Comparison of ENCODE assay signal across 10 cellular contexts in genomic region chr1:229440821-229441537, GRCh38. TPM values are rescaled to one million over a fixed set of nuclear protein-coding genes. Genes with fewer than 3 reads are reported as not detected.
A peak's percentile ranks its signal among the peaks of the same experiment; 100 is the strongest.
DNase-seq lines count a peak whose midpoint lies in the region; ATAC-seq and TF ChIP-seq lines count a peak whose summit lies in the region.
"Had no signal": no experiment of that assay in that cellular context is flagged by ENCODE, and none has a peak within 500 bp of the region (broad histone marks: within the 10 kb centered on the region; RNA-seq: fewer than 3 reads in every experiment).

No MANE protein-coding gene starts in this region.

- H3K4me2 ChIP-seq in OCI-LY7 (ENCODE audit: low read length): no peak overlapping the region

- BruUV-seq in OCI-LY7 (replicated peaks; lab: Mats Ljungman, UMichigan): no TSS peak

- no peaks in the 10 kb centered on the region for H4K20me1 ChIP-seq in OCI-LY7 (ENCODE audit: insufficient read depth, low read length)

- peak overlapping the region; percentile 56 for H3K27ac Mint-ChIP-seq in activated CD4-positive, alpha-beta memory T cell treated with anti-CD3 and anti-CD28 coated beads for 36 hours

- peaks cover 56% of the 10 kb centered on the region for H3K36me3 ChIP-seq in OCI-LY7 (ENCODE audit: insufficient read depth, low read length)

- CTCF ChIA-PET in activated CD4-positive, alpha-beta memory T cell treated with anti-CD3 and anti-CD28 coated beads for 36 hours (lab: Charles Lee): interaction anchor here (0.7 to 1.9 kb wide), 11 partner anchors 12 to 221 kb away, joined by 3 to 13 read pairs (median 3); partner anchors contain the start of gene CCSAP
- CTCF ChIA-PET in OCI-LY7 (lab: Charles Lee; ENCODE audit: unreplicated experiment): no interaction called here

- H3K79me2 ChIP-seq in OCI-LY7 (ENCODE audit: insufficient read depth, low read depth, low read length): no peaks in the 10 kb centered on the region

- POLR2A ChIA-PET in activated CD4-positive, alpha-beta memory T cell treated with anti-CD3 and anti-CD28 coated beads for 36 hours (lab: Charles Lee): interaction anchor here (0.9 to 1.7 kb wide), 7 partner anchors 10 to 669 kb away, joined by 3 to 6 read pairs (median 4); partner anchors contain the start of gene NUP133
- POLR2A ChIA-PET in OCI-LY7 (lab: Charles Lee): interaction anchor here (0.5 to 1.4 kb wide), 10 partner anchors 11 to 683 kb away, joined by 3 to 10 read pairs (median 3); no protein-coding TSS in a partner anchor

- no peak for DNase-seq in activated CD4-positive, CD25-positive, alpha-beta regulatory T cell (lab: John Stamatoyannopoulos, UW)
- no peak for DNase-seq in activated CD4-positive, alpha-beta memory T cell treated with anti-CD3 and anti-CD28 coated beads for 36 hours
- peak; percentile 83 for DNase-seq in myocyte (ENCODE audit: low read depth)
- DNase-seq in RPMI8226: no peak
- DNase-seq in OCI-LY7 (ENCODE audit: low spot score): no peak
- DNase-seq in LoVo (ENCODE audit: low spot score): no peak

- H3K9me3 ChIP-seq in OCI-LY7 (ENCODE audit: low read length): no peaks in the 10 kb centered on the region

- H3K4me1 ChIP-seq in OCI-LY7 (ENCODE audit: insufficient read depth, low read length, poor library complexity, severe bottlenecking): no peaks in the 10 kb centered on the region

- peaks cover 17% of the 10 kb centered on the region for H3K27me3 Mint-ChIP-seq in activated CD4-positive, alpha-beta memory T cell treated with anti-CD3 and anti-CD28 coated beads for 36 hours

- no peak overlapping the region for H2AFZ ChIP-seq in OCI-LY7 (ENCODE audit: low read length)

- no peak overlapping the region for H3K27ac ChIP-seq in OCI-LY7 (ENCODE audit: low read depth, low read length, poor library complexity, severe bottlenecking)
- H3K27ac ChIP-seq: 22Rv1, skin epidermis had no signal

- no peaks in the 10 kb centered on the region for H3K9me2 ChIP-seq in OCI-LY7 (ENCODE audit: insufficient read depth, low read length)

- peaks cover 22% of the 10 kb centered on the region for H3K4me1 Mint-ChIP-seq in activated CD4-positive, alpha-beta memory T cell treated with anti-CD3 and anti-CD28 coated beads for 36 hours (ENCODE audit: low read depth)

- peak; percentile 92 to 93 for ATAC-seq in activated CD4-positive, CD25-positive, alpha-beta regulatory T cell treated with anti-CD3 and anti-CD28 coated beads, Interleukin-2, amount 50 U/mL, for 24 hours
- peak; percentile 94 for ATAC-seq in HG02840 (IDR thresholded peaks at IDR 0.05; ENCODE audit: low FRiP score, unreplicated experiment)

- TF ChIP-seq CTCF in OCI-LY7 (conservative IDR thresholded peaks at IDR 0.05; ENCODE audit: low read length): no peak

- H3K4me3 ChIP-seq in OCI-LY7 (ENCODE audit: low read depth, low read length, poor library complexity, severe bottlenecking): no peak overlapping the region
- H3K4me3 ChIP-seq: skin epidermis had no signal

- intact Hi-C loops in activated CD4-positive, alpha-beta memory T cell treated with anti-CD3 and anti-CD28 coated beads for 36 hours (cut with micrococcal nuclease): loop anchor here (1.0 to 10.0 kb wide), 10 partner anchors 8 to 664 kb away; partner anchors contain the start of gene NUP133
- intact Hi-C loops in OCI-LY7 (cut with micrococcal nuclease; ENCODE audit: unreplicated experiment): no loop called here

- peaks cover 37% of the 10 kb centered on the region for H3K36me3 Mint-ChIP-seq in activated CD4-positive, alpha-beta memory T cell treated with anti-CD3 and anti-CD28 coated beads for 36 hours

- no peak overlapping the region for H3K4me3 Mint-ChIP-seq in activated CD4-positive, alpha-beta memory T cell treated with anti-CD3 and anti-CD28 coated beads for 36 hours

- H3K9me3 Mint-ChIP-seq in activated CD4-positive, alpha-beta memory T cell treated with anti-CD3 and anti-CD28 coated beads for 36 hours: no peaks in the 10 kb centered on the region

RNA-seq across cellular contexts. Expression of gene ACTA1, which starts 7.1 kb away (rescaled TPM):
- not detected for total RNA-seq in activated CD4-positive, alpha-beta memory T cell treated with anti-CD3 and anti-CD28 coated beads for 36 hours
- total RNA-seq in myocyte: 1,702 and 1,763 TPM in 2 replicates
- polyA plus RNA-seq in myocyte (2012): 719 TPM
- total RNA-seq in OCI-LY7 (2014; rRNA removed; shearing (Covaris generic)): not detected in 2 replicates
- not detected in 2 replicates for total RNA-seq in OCI-LY7 (2022)

Comparison
In these comparisons a context has a peak if more than half of its experiments do, and no peak if none do; other contexts are left out.
1. RNA of gene ACTA1, which starts 7.1 kb away (total RNA-seq): 1,702 to 1,763 TPM in myocyte; not detected in activated CD4-positive, alpha-beta memory T cell treated with anti-CD3 and anti-CD28 coated beads for 36 hours and not detected in OCI-LY7; every median in the first group is over 1,000 times any median in the second.